ENCODE assay signal across 7 cellular contexts in genomic region chr7:118898284-118898683, GRCh38.
"Had no signal": no experiment of that assay in that cellular context is flagged by ENCODE, and none has a peak within 500 bp of the region (broad histone marks: within the 10 kb centered on the region; RNA-seq: fewer than 3 reads in every experiment).

No MANE protein-coding gene starts in this region.

- DNase-seq: GDM1, GF-D8 had no signal

- H3K4me3 ChIP-seq: GM12878 had no signal

- FAIRE-seq: G401.6, GM12878, GM12891, GM12892, GM18507 had no signal
